Comparison of ENCODE assay signal across 12 cellular contexts in the genomic region with DNA sequence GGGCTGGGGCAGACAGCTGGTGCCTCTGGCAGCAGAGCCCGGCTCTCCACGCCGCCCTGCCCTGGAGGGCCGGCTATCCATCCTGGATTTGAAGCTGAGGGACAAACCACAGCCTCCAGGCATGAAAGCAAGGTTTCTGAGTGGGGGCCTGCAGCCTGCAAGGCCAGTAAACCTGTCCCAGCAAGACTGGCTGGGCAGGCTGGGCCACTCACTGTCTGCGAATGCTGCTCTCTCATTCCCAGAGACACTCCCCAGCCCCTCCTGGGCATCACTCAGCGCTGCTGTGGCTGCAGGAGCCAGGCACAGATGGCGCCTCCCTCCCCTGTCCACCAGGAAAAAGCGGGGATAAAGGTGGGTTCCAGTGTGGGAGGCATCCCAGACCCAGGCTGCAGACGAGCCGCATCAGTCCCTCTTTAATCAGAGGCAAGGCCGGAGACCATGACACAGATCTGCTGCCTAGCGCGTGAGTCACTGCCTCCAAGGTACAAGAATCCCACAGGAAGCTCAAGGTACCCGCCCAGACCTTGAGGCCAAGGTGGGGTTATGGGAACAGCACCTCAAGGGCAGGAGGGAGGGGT.
DNase-seq lines count a peak whose midpoint lies in the region; ATAC-seq and TF ChIP-seq lines count a peak whose summit lies in the region.
"Had no signal": no experiment of that assay in that cellular context is flagged by ENCODE, and none has a peak within 500 bp of the region (broad histone marks: within the 10 kb centered on the region; RNA-seq: fewer than 3 reads in every experiment).

No MANE protein-coding gene starts in this region.

- DNase-seq in AG20443 (ENCODE audit: low spot score): peak; percentile 62
- DNase-seq in astrocyte of the spinal cord (ENCODE audit: low read depth, low spot score): peak; percentile 77
- DNase-seq in mesothelial cell of epicardium (ENCODE audit: low spot score in 2 of 2, unreplicated experiment in 2 of 2): peak; percentile 68 to 83
- DNase-seq in hippocampal formation (lab: John Stamatoyannopoulos, UW): no peak
- no peak for DNase-seq in GM20000 (ENCODE audit: low spot score)
- DNase-seq in NCI-H2081 treated with DMSO at 0.1 percent for 48 hours (lab: John Stamatoyannopoulos, UW): no peak
- DNase-seq: activated CD8-positive, alpha-beta T cell treated with anti-CD3 and anti-CD28 coated beads for 36 hours; DND-41; NCI-H526; stimulated activated CD4-positive, alpha-beta T cell treated with anti-CD3 and anti-CD28 coated beads, Interleukin-15, amount 100 ng/mL, for 24 hours had no signal

- peak overlapping the region; percentile 41 for H3K4me3 Mint-ChIP-seq in mesothelial cell of epicardium
- H3K4me3 Mint-ChIP-seq: activated CD8-positive, alpha-beta T cell treated with anti-CD3 and anti-CD28 coated beads for 36 hours had no signal

- peak overlapping the region; percentile 99 for H3K27ac Mint-ChIP-seq in mesothelial cell of epicardium
- H3K27ac Mint-ChIP-seq: activated CD8-positive, alpha-beta T cell treated with anti-CD3 and anti-CD28 coated beads for 36 hours had no signal

- ATAC-seq in GM18861 (IDR thresholded peaks at IDR 0.05; ENCODE audit: unreplicated experiment): no peak
- ATAC-seq: activated CD8-positive, alpha-beta T cell treated with anti-CD3 and anti-CD28 coated beads for 36 hours had no signal

- TF ChIP-seq CTCF in astrocyte of the spinal cord (IDR thresholded peaks at IDR 0.05; ENCODE audit: low read depth, low read length) (no peak), mesothelial cell of epicardium (IDR thresholded peaks at IDR 0.05; ENCODE audit: unreplicated experiment) (no peak), GM20000 (IDR thresholded peaks at IDR 0.05; ENCODE audit: extremely low read depth, missing control alignments) (no peak)

- no peaks in the 10 kb centered on the region for H3K36me3 ChIP-seq in HUES48 (ENCODE audit: control insufficient read depth, insufficient read depth, low read length)

- H3K9me3 Mint-ChIP-seq in mesothelial cell of epicardium: no peaks in the 10 kb centered on the region
- H3K9me3 Mint-ChIP-seq: activated CD8-positive, alpha-beta T cell treated with anti-CD3 and anti-CD28 coated beads for 36 hours had no signal

- no peak overlapping the region for H3K9ac ChIP-seq in HUES48 (ENCODE audit: low read depth, low read length)

- H3K27ac ChIP-seq in HUES48 (ENCODE audit: low read depth, low read length): peak overlapping the region; percentile 7

- H3K4me1 ChIP-seq in HUES48 (ENCODE audit: control insufficient read depth, insufficient read depth, low read length): no peaks in the 10 kb centered on the region

- in situ Hi-C loops in astrocyte of the spinal cord (cut with HindIII; ENCODE audit: low sequenced_read_pairs): no loop called here

- H3K4me1 Mint-ChIP-seq in mesothelial cell of epicardium: peaks cover 70% of the 10 kb centered on the region

- H3K27me3 Mint-ChIP-seq in mesothelial cell of epicardium (ENCODE audit: low read depth): no peaks in the 10 kb centered on the region
- H3K27me3 Mint-ChIP-seq: activated CD8-positive, alpha-beta T cell treated with anti-CD3 and anti-CD28 coated beads for 36 hours had no signal

- H3K36me3 Mint-ChIP-seq in mesothelial cell of epicardium: no peaks in the 10 kb centered on the region

- H3K4me3 ChIP-seq in HUES48 (ENCODE audit: low read depth, low read length) (no peak overlapping the region), astrocyte of the spinal cord (ENCODE audit: low read depth, low read length) (no peak overlapping the region)

- H3K27me3 ChIP-seq in HUES48 (ENCODE audit: control insufficient read depth, insufficient read depth, low read length): no peaks in the 10 kb centered on the region

- H3K9me3 ChIP-seq in HUES48 (ENCODE audit: control insufficient read depth, insufficient read depth, low read length): no peaks in the 10 kb centered on the region

Comparison
In these comparisons a context has a peak if more than half of its experiments do, and no peak if none do; other contexts are left out.
1. DNase-seq: peak in AG20443 (single experiment), astrocyte of the spinal cord (single experiment) and mesothelial cell of epicardium (2 of 2); none in hippocampal formation (0 of 2), GM20000 (single experiment) and NCI-H2081 treated with DMSO at 0.1 percent for 48 hours (single experiment).